Comparison of ENCODE assay signal across 10 cellular contexts in genomic region chr17:42547698-42548069, GRCh38. TPM values are rescaled to one million over a fixed set of nuclear protein-coding genes. Genes with fewer than 3 reads are reported as not detected.
A peak's percentile ranks its signal among the peaks of the same experiment; 100 is the strongest.
DNase-seq lines count a peak whose midpoint lies in the region; ATAC-seq and TF ChIP-seq lines count a peak whose summit lies in the region.
"Had no signal": no experiment of that assay in that cellular context is flagged by ENCODE, and none has a peak within 500 bp of the region (broad histone marks: within the 10 kb centered on the region; RNA-seq: fewer than 3 reads in every experiment).

No MANE protein-coding gene starts in this region.

- POLR2A ChIA-PET in PC-3 (lab: Charles Lee; ENCODE audit: unreplicated experiment) = no interaction called here

- peaks cover 13% of the 10 kb centered on the region for H3K4me1 Mint-ChIP-seq in neural crest cell
- peaks cover 4% of the 10 kb centered on the region for H3K4me1 Mint-ChIP-seq in type B pancreatic cell (ENCODE audit: unreplicated experiment)

- H3K4me3 ChIP-seq in GM12864 (ENCODE audit: low read depth, low read length) (peak overlapping the region; percentile 59), PC-3 (ENCODE audit: low read length) (peak overlapping the region; percentile 74), heart right ventricle (peak overlapping the region in 4 of 10 donors; percentile 17 to 38 (median 32))

- TF ChIP-seq CTCF in GM12864 (IDR thresholded peaks at IDR 0.05; ENCODE audit: low read depth, low read length, missing control alignments) (no peak), PC-3 (conservative IDR thresholded peaks at IDR 0.05; ENCODE audit: low read depth, low read length) (no peak), heart right ventricle (IDR thresholded peaks at IDR 0.05) (no peak), neural crest cell (conservative IDR thresholded peaks at IDR 0.05) (no peak), type B pancreatic cell (conservative IDR thresholded peaks at IDR 0.05) (no peak)

- no peaks in the 10 kb centered on the region for H3F3A ChIP-seq in PC-3 (ENCODE audit: low read length, unreplicated experiment)

- WGBS in heart right ventricle, 2 donors = 59 to 69% methylated on average over 14 of the region's 14 CpGs

- H3K9me3 Mint-ChIP-seq in neural crest cell (no peaks in the 10 kb centered on the region), type B pancreatic cell (no peaks in the 10 kb centered on the region)

- H4K20me1 ChIP-seq in PC-3 (ENCODE audit: low read length) = no peaks in the 10 kb centered on the region

- BruUV-seq in PC-3 (replicated peaks; lab: Mats Ljungman, UMichigan) = no TSS peak

- H3K27me3 Mint-ChIP-seq in neural crest cell (ENCODE audit: low read depth) (peaks cover 2% of the 10 kb centered on the region), type B pancreatic cell (no peaks in the 10 kb centered on the region)

- H3K27me3 ChIP-seq in PC-3 (ENCODE audit: low read length) = no peaks in the 10 kb centered on the region
- peaks cover 0 to 13% (median 0%) of the 10 kb centered on the region in 7 donors for H3K27me3 ChIP-seq in heart right ventricle

- no peak overlapping the region for H3K9ac ChIP-seq in PC-3 (ENCODE audit: low read length)

- H3K9me2 ChIP-seq in PC-3 (replicated peaks; ENCODE audit: low read length) = no peaks in the 10 kb centered on the region

- no peak for DNase-seq in GM12864 (ENCODE audit: low read depth)
- DNase-seq in PC-3 = no peak
- peak in 1 of 2 donors; percentile 51 for DNase-seq in heart right ventricle
- DNase-seq in neural crest cell (ENCODE audit: low read depth, low spot score) = no peak
- DNase-seq in SIG-M5 (lab: John Stamatoyannopoulos, UW) = no peak
- DNase-seq in DMS 273 (lab: John Stamatoyannopoulos, UW; ENCODE audit: unreplicated experiment) = no peak
- no peak for DNase-seq in type B pancreatic cell (ENCODE audit: extremely low spot score, unreplicated experiment)
- DNase-seq: GF-D8 had no signal

- peak overlapping the region; percentile 86 for H3K4me2 ChIP-seq in PC-3 (ENCODE audit: low read length)

- no peaks in the 10 kb centered on the region for H3K36me3 ChIP-seq in PC-3 (ENCODE audit: low read depth, low read length)
- peaks cover 0 to 28% (median 8%) of the 10 kb centered on the region in 9 donors for H3K36me3 ChIP-seq in heart right ventricle

- H3K36me3 Mint-ChIP-seq in neural crest cell (ENCODE audit: low read depth) = no peaks in the 10 kb centered on the region
- no peaks in the 10 kb centered on the region for H3K36me3 Mint-ChIP-seq in type B pancreatic cell

- H3K4me3 Mint-ChIP-seq in neural crest cell (peak overlapping the region; percentile 25), type B pancreatic cell (no peak overlapping the region)

- H3K27ac Mint-ChIP-seq in neural crest cell (ENCODE audit: unreplicated experiment) = no peak overlapping the region
- H3K27ac Mint-ChIP-seq in type B pancreatic cell = no peak overlapping the region

- H3K27ac ChIP-seq in PC-3 (ENCODE audit: low read length) (no peak overlapping the region), heart right ventricle (peak overlapping the region in 4 of 10 donors; percentile 4 to 69 (median 44))

- H3K9me3 ChIP-seq in PC-3 (ENCODE audit: low read length) (no peaks in the 10 kb centered on the region), heart right ventricle (no peaks in the 10 kb centered on the region)

- intact Hi-C loops in PC-3 (cut with micrococcal nuclease) = no loop called here
- intact Hi-C loops in heart right ventricle (cut with DNase I) = no loop called here

- H2AFZ ChIP-seq in PC-3 (ENCODE audit: low read length) = peak overlapping the region; percentile 74; the same call in 1 of the 2 replicates

- no peaks in the 10 kb centered on the region for H3K79me2 ChIP-seq in PC-3 (ENCODE audit: low read length)

- H3K4me1 ChIP-seq in PC-3 (ENCODE audit: insufficient read depth, low read length) = peaks cover 4% of the 10 kb centered on the region; the same call in 1 of the 2 replicates
- peaks cover 5 to 26% (median 15%) of the 10 kb centered on the region in 9 donors for H3K4me1 ChIP-seq in heart right ventricle

- ATAC-seq in PC-3 (no peak), heart right ventricle (peak; percentile 26 to 79 (median 68)), HG03175 (IDR thresholded peaks at IDR 0.05; ENCODE audit: unreplicated experiment) (no peak)

- CTCF ChIA-PET in PC-3 (lab: Charles Lee) = no interaction called here

RNA-seq across cellular contexts. Expression of gene HSD17B1, which starts 5.0 kb away (rescaled TPM):
- 0.86 and 1.5 TPM in 2 replicates for total RNA-seq in PC-3 (2014; rRNA removed)
- 1 to 10 TPM in 2 of 10 donors, under 1 TPM in 8; 0.50 to 2.3 (median 0.78) TPM for total RNA-seq in heart right ventricle
- polyA plus RNA-seq in heart right ventricle = 1 to 10 TPM; 2.2 to 2.6 TPM
- total RNA-seq in neural crest cell = 1.2 and 1.9 TPM in 2 replicates
- 2.2 and 2.7 TPM in 2 replicates for total RNA-seq in type B pancreatic cell (ENCODE audit: low replicate concordance)

RNA-seq across cellular contexts. Expression of gene NAGLU, which starts 11.6 kb away (rescaled TPM):
- total RNA-seq in PC-3 (2014; rRNA removed) (4.9 and 9.8 TPM in 2 replicates), heart right ventricle (10 to 100 TPM in 5 of 10 donors, 1 to 10 TPM in 5; 6.8 to 16.0 (median 9.8) TPM), neural crest cell (20.5 and 21.2 TPM in 2 replicates), type B pancreatic cell (ENCODE audit: low replicate concordance) (24.0 and 26.5 TPM in 2 replicates)
- 10 to 100 TPM; 17.0 to 18.3 TPM for polyA plus RNA-seq in heart right ventricle

RNA-seq across cellular contexts. Expression of gene COASY, which starts 14.3 kb away (rescaled TPM):
- total RNA-seq in PC-3 (2014; rRNA removed) (33.3 and 54.3 TPM in 2 replicates), heart right ventricle (10 to 100 TPM; 29.7 to 56.9 (median 32.9) TPM), neural crest cell (58.3 and 59.6 TPM in 2 replicates), type B pancreatic cell (ENCODE audit: low replicate concordance) (78.0 and 80.8 TPM in 2 replicates)
- polyA plus RNA-seq in heart right ventricle = 10 to 100 TPM; 46.8 to 50.8 TPM

RNA-seq across cellular contexts. Expression of gene MLX, which starts 19.2 kb away (rescaled TPM):
- total RNA-seq in PC-3 (2014; rRNA removed) (25.8 and 26.2 TPM in 2 replicates), heart right ventricle (10 to 100 TPM; 45.7 to 87.2 (median 56.4) TPM), neural crest cell (38.6 and 41.1 TPM in 2 replicates), type B pancreatic cell (ENCODE audit: low replicate concordance) (31.3 and 32.3 TPM in 2 replicates)
- polyA plus RNA-seq in heart right ventricle = 10 to 100 TPM; 55.8 to 61.2 TPM

RNA-seq across cellular contexts. Expression of gene PSMC3IP, which starts 29.8 kb away (rescaled TPM):
- total RNA-seq in PC-3 (2014; rRNA removed) = 20.3 and 24.1 TPM in 2 replicates
- total RNA-seq in heart right ventricle = 1 to 10 TPM; 1.1 to 3.1 (median 1.6) TPM
- polyA plus RNA-seq in heart right ventricle = 1 to 10 TPM; 2.9 TPM
- 44.6 and 47.8 TPM in 2 replicates for total RNA-seq in neural crest cell
- 10.6 and 22.6 TPM in 2 replicates for total RNA-seq in type B pancreatic cell (ENCODE audit: low replicate concordance)
- polyA plus RNA-seq: CD14-positive monocyte had no signal

Comparison
In these comparisons a context has a peak if more than half of its experiments do, and no peak if none do; other contexts are left out.
1. ATAC-seq: peak in heart right ventricle (8 of 8); none in PC-3 (single experiment) and HG03175 (single experiment).